Comparison of ENCODE assay signal across 8 cellular contexts in genomic region chr5:43609752-43610151, GRCh38. TPM values are rescaled to one million over a fixed set of nuclear protein-coding genes. Genes with fewer than 3 reads are reported as not detected.
A peak's percentile ranks its signal among the peaks of the same experiment; 100 is the strongest.
DNase-seq lines count a peak whose midpoint lies in the region; ATAC-seq, FAIRE-seq and TF ChIP-seq lines count a peak whose summit lies in the region.

No MANE protein-coding gene starts in this region.

- H3K4me1 ChIP-seq in upper lobe of right lung: peaks cover under 1% of the 10 kb centered on the region
- no peaks in the 10 kb centered on the region for H3K4me1 ChIP-seq in prostate gland (replicated peaks)

- no peaks in the 10 kb centered on the region for H3K9me3 ChIP-seq in upper lobe of right lung
- no peaks in the 10 kb centered on the region for H3K9me3 ChIP-seq in prostate gland

- ATAC-seq in GM19452 (IDR thresholded peaks at IDR 0.05; ENCODE audit: unreplicated experiment) (peak; percentile 72), HG03521 (IDR thresholded peaks at IDR 0.05; ENCODE audit: unreplicated experiment) (peak; percentile 85), upper lobe of right lung (no peak)

- peak; percentile 45 for TF ChIP-seq CTCF in D721Med (IDR thresholded peaks at IDR 0.05; ENCODE audit: insufficient read depth, missing control alignments)
- TF ChIP-seq CTCF in epithelial cell of esophagus (IDR thresholded peaks at IDR 0.05; ENCODE audit: insufficient read depth, low read depth, low read length, missing control alignments): peak; percentile 37
- TF ChIP-seq CTCF in upper lobe of right lung (IDR thresholded peaks at IDR 0.05): no peak
- no peak for TF ChIP-seq CTCF in prostate gland (IDR thresholded peaks at IDR 0.05)

- FAIRE-seq in D721Med (lab: Jason Lieb, UNC): no peak

- no peak for DNase-seq in D721Med (ENCODE audit: insufficient read length, low spot score)
- peak; percentile 15 for DNase-seq in epithelial cell of esophagus (ENCODE audit: low read depth)
- no peak for DNase-seq in upper lobe of right lung
- no peak for DNase-seq in COR-L47 (lab: John Stamatoyannopoulos, UW)
- DNase-seq in prostate gland (ENCODE audit: low spot score): no peak
- no peak for DNase-seq in kidney glomerular epithelial cell (lab: John Stamatoyannopoulos, UW)

- WGBS in prostate gland: 85% methylated on average over 1 of the region's 1 CpG

- H3K27me3 ChIP-seq in upper lobe of right lung (no peaks in the 10 kb centered on the region), prostate gland (replicated peaks; ENCODE audit: insufficient read depth) (no peaks in the 10 kb centered on the region)

- TF ChIP-seq POLR2A in prostate gland (IDR thresholded peaks at IDR 0.05): no peak

- no peak overlapping the region for H3K27ac ChIP-seq in upper lobe of right lung
- H3K27ac ChIP-seq in prostate gland: no peak overlapping the region

- H3K36me3 ChIP-seq in upper lobe of right lung (peaks cover 57% of the 10 kb centered on the region), prostate gland (no peaks in the 10 kb centered on the region)

- intact Hi-C loops in upper lobe of right lung (cut with DNase I) (no loop called here), prostate gland (cut with DNase I) (no loop called here)

- H3K4me3 ChIP-seq in epithelial cell of esophagus (ENCODE audit: low read length) (no peak overlapping the region), upper lobe of right lung (no peak overlapping the region), prostate gland (no peak overlapping the region)

RNA-seq across cellular contexts. Expression of gene NNT, which starts 6.8 kb away (rescaled TPM):
- total RNA-seq in upper lobe of right lung: 67.7 TPM
- 10 to 100 TPM; 30.6 to 31.4 TPM for total RNA-seq in prostate gland

RNA-seq across cellular contexts. Expression of gene PAIP1, which starts 52.9 kb away (rescaled TPM):
- total RNA-seq in upper lobe of right lung (82.3 TPM), prostate gland (100 to 1,000 TPM in 1 of 2 donors, 10 to 100 TPM in 1; 84.6 to 150 TPM)

Comparison
In these comparisons a context has a peak if more than half of its experiments do, and no peak if none do; other contexts are left out.
1. CTCF ChIP-seq: peak in D721Med (single experiment) and epithelial cell of esophagus (single experiment); none in upper lobe of right lung (single experiment) and prostate gland (0 of 4).